Comparison of ENCODE assay signal across 26 cellular contexts in the genomic region with DNA sequence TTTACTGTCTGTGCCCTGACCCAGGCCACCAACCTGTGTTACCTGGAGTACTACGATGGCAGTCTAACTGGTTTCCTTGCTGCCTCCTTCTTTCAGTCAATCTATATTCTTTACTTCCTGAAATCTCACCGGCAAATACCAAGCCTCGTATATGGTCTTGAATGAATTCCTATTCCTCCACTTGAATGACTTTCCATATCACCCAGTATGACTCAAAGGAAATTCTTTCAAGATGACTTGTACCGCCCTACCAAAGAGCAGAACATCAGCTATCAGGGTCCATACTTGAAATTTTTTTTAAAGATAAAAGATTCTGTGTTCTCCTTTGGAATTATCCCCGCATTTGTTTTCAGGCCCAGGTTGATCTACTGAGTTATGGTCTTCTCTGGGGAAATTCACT.
DNase-seq lines count a peak whose midpoint lies in the region; ATAC-seq, FAIRE-seq and TF ChIP-seq lines count a peak whose summit lies in the region.
"Had no signal": no experiment of that assay in that cellular context is flagged by ENCODE, and none has a peak within 500 bp of the region (broad histone marks: within the 10 kb centered on the region; RNA-seq: fewer than 3 reads in every experiment).

No MANE protein-coding gene starts in this region.

- H3K9me3 Mint-ChIP-seq in naive thymus-derived CD4-positive, alpha-beta T cell, result no peaks in the 10 kb centered on the region
- no peaks in the 10 kb centered on the region for H3K9me3 Mint-ChIP-seq in activated naive CD4-positive, alpha-beta T cell treated with anti-CD3 and anti-CD28 coated beads for 36 hours
- H3K9me3 Mint-ChIP-seq: activated CD8-positive, alpha-beta T cell treated with anti-CD3 and anti-CD28 coated beads for 36 hours; activated naive CD4-positive, alpha-beta T cell treated with anti-CD3 and anti-CD28 coated beads, Interleukin-2, amount 10 ng/mL, durations not matched to agents 7 days and 5 days; activated T-cell treated with anti-CD3 and anti-CD28 coated beads, Interleukin-2, amount 50 U/mL, for 24 hours; CD8-positive, alpha-beta memory T cell; IgD-negative memory B cell had no signal

- H3K4me3 Mint-ChIP-seq in naive thymus-derived CD4-positive, alpha-beta T cell, result no peak overlapping the region
- H3K4me3 Mint-ChIP-seq in activated naive CD4-positive, alpha-beta T cell treated with anti-CD3 and anti-CD28 coated beads for 36 hours, result no peak overlapping the region
- H3K4me3 Mint-ChIP-seq: activated CD8-positive, alpha-beta T cell treated with anti-CD3 and anti-CD28 coated beads for 36 hours; activated naive CD4-positive, alpha-beta T cell treated with anti-CD3 and anti-CD28 coated beads, Interleukin-2, amount 10 ng/mL, durations not matched to agents 7 days and 5 days; activated T-cell treated with anti-CD3 and anti-CD28 coated beads, Interleukin-2, amount 50 U/mL, for 24 hours; CD8-positive, alpha-beta memory T cell; IgD-negative memory B cell had no signal

- H3K36me3 ChIP-seq in kidney epithelial cell (ENCODE audit: control insufficient read depth, insufficient read depth, low read length), result no peaks in the 10 kb centered on the region
- no peaks in the 10 kb centered on the region for H3K36me3 ChIP-seq in naive thymus-derived CD4-positive, alpha-beta T cell (ENCODE audit: control insufficient read depth in 2 of 3, insufficient read depth in 3 of 3, low read length in 3 of 3)
- H3K36me3 ChIP-seq: esophagus muscularis mucosa, stomach, upper lobe of right lung, WERI-Rb-1 had no signal

- H3K4me3 ChIP-seq in AG10803 (ENCODE audit: low read length), result no peak overlapping the region
- H3K4me3 ChIP-seq in cardiac fibroblast (replicated peaks in 1 of 2; ENCODE audit: low read depth in 2 of 2, low read length in 2 of 2), result no peak overlapping the region
- H3K4me3 ChIP-seq in kidney epithelial cell (ENCODE audit: low read depth, low read length), result no peak overlapping the region
- no peak overlapping the region for H3K4me3 ChIP-seq in naive thymus-derived CD4-positive, alpha-beta T cell (ENCODE audit: low read length)
- H3K4me3 ChIP-seq: dorsolateral prefrontal cortex, esophagus muscularis mucosa, mucosa of descending colon, stomach, upper lobe of right lung had no signal

- ATAC-seq in naive thymus-derived CD4-positive, alpha-beta T cell, result no peak
- ATAC-seq: activated CD8-positive, alpha-beta T cell treated with anti-CD3 and anti-CD28 coated beads for 36 hours; mucosa of descending colon; right cardiac atrium; upper lobe of right lung had no signal

- intact Hi-C loops in naive thymus-derived CD4-positive, alpha-beta T cell (cut with micrococcal nuclease), result no loop called here
- intact Hi-C loops in activated naive CD4-positive, alpha-beta T cell treated with anti-CD3 and anti-CD28 coated beads for 36 hours (cut with micrococcal nuclease), result no loop called here

- POLR2A ChIA-PET in naive thymus-derived CD4-positive, alpha-beta T cell (lab: Charles Lee), result no interaction called here

- peak; percentile 96 for FAIRE-seq in RCC 7860 (lab: Jason Lieb, UNC)

- no peaks in the 10 kb centered on the region for H3K27me3 ChIP-seq in kidney epithelial cell (ENCODE audit: control insufficient read depth, insufficient read depth, low read length)
- H3K27me3 ChIP-seq in naive thymus-derived CD4-positive, alpha-beta T cell (ENCODE audit: control insufficient read depth in 2 of 2, insufficient read depth in 2 of 2, low read length in 2 of 2), result no peaks in the 10 kb centered on the region
- H3K27me3 ChIP-seq: esophagus muscularis mucosa, stomach, upper lobe of right lung had no signal

- H3K4me1 ChIP-seq in naive thymus-derived CD4-positive, alpha-beta T cell (ENCODE audit: control insufficient read depth in 2 of 2, insufficient read depth in 2 of 2, low read length in 2 of 2), result no peaks in the 10 kb centered on the region
- H3K4me1 ChIP-seq: esophagus muscularis mucosa, stomach, upper lobe of right lung had no signal

- DNase-seq in AG10803 (ENCODE audit: low read depth) (peak; percentile 34), RCC 7860 (ENCODE audit: low spot score) (peak; percentile 80), cardiac fibroblast (ENCODE audit: low read depth in 2 of 2) (peak; percentile 57 to 68), kidney epithelial cell (ENCODE audit: low read depth) (peak; percentile 19), NCI-H2081 treated with DMSO at 0.1 percent for 48 hours (lab: John Stamatoyannopoulos, UW) (no peak)
- no peak for DNase-seq in naive thymus-derived CD4-positive, alpha-beta T cell
- DNase-seq in stimulated activated naive CD4-positive, alpha-beta T cell treated with Interleukin-2 at 50 U/mL for 16 hours (lab: John Stamatoyannopoulos, UW), result no peak
- no peak for DNase-seq in activated naive CD4-positive, alpha-beta T cell treated with anti-CD3 and anti-CD28 coated beads for 36 hours
- DNase-seq: activated CD8-positive, alpha-beta T cell treated with anti-CD3 and anti-CD28 coated beads for 36 hours; activated naive CD4-positive, alpha-beta T cell treated with anti-CD3 and anti-CD28 coated beads, Interleukin-2, amount 10 ng/mL, durations not matched to agents 7 days and 5 days; activated T-cell treated with anti-CD3 and anti-CD28 coated beads, Interleukin-2, amount 50 U/mL, for 24 hours; CD8-positive, alpha-beta memory T cell; dorsolateral prefrontal cortex; H7; hippocampal formation; kidney glomerular epithelial cell; mucosa of descending colon; NCI-H2081; NCI-H510A; right cardiac atrium; Right ventricle myocardium superior; stomach; upper lobe of right lung; WERI-Rb-1 had no signal

- no peaks in the 10 kb centered on the region for H3K36me3 Mint-ChIP-seq in naive thymus-derived CD4-positive, alpha-beta T cell
- no peaks in the 10 kb centered on the region for H3K36me3 Mint-ChIP-seq in activated naive CD4-positive, alpha-beta T cell treated with anti-CD3 and anti-CD28 coated beads for 36 hours (ENCODE audit: low read depth)
- H3K36me3 Mint-ChIP-seq: activated naive CD4-positive, alpha-beta T cell treated with anti-CD3 and anti-CD28 coated beads, Interleukin-2, amount 10 ng/mL, durations not matched to agents 7 days and 5 days; CD8-positive, alpha-beta memory T cell; IgD-negative memory B cell had no signal

- H3K9me3 ChIP-seq in naive thymus-derived CD4-positive, alpha-beta T cell (ENCODE audit: control insufficient read depth in 2 of 3, low read length in 3 of 3), result no peaks in the 10 kb centered on the region
- H3K9me3 ChIP-seq: esophagus muscularis mucosa, mucosa of descending colon, stomach, upper lobe of right lung had no signal

- CTCF ChIA-PET in naive thymus-derived CD4-positive, alpha-beta T cell (lab: Charles Lee), result no interaction called here
- CTCF ChIA-PET in activated naive CD4-positive, alpha-beta T cell treated with anti-CD3 and anti-CD28 coated beads for 36 hours (lab: Charles Lee), result no interaction called here

- H3K27me3 Mint-ChIP-seq in naive thymus-derived CD4-positive, alpha-beta T cell, result no peaks in the 10 kb centered on the region
- H3K27me3 Mint-ChIP-seq in activated naive CD4-positive, alpha-beta T cell treated with anti-CD3 and anti-CD28 coated beads for 36 hours (ENCODE audit: low read depth), result no peaks in the 10 kb centered on the region
- H3K27me3 Mint-ChIP-seq: activated CD8-positive, alpha-beta T cell treated with anti-CD3 and anti-CD28 coated beads for 36 hours; activated naive CD4-positive, alpha-beta T cell treated with anti-CD3 and anti-CD28 coated beads, Interleukin-2, amount 10 ng/mL, durations not matched to agents 7 days and 5 days; CD8-positive, alpha-beta memory T cell; IgD-negative memory B cell had no signal

- H3K4me1 Mint-ChIP-seq in naive thymus-derived CD4-positive, alpha-beta T cell, result no peaks in the 10 kb centered on the region
- H3K4me1 Mint-ChIP-seq in activated naive CD4-positive, alpha-beta T cell treated with anti-CD3 and anti-CD28 coated beads for 36 hours (ENCODE audit: low read depth), result no peaks in the 10 kb centered on the region
- H3K4me1 Mint-ChIP-seq: activated naive CD4-positive, alpha-beta T cell treated with anti-CD3 and anti-CD28 coated beads, Interleukin-2, amount 10 ng/mL, durations not matched to agents 7 days and 5 days; CD8-positive, alpha-beta memory T cell; IgD-negative memory B cell had no signal

- H3K27ac Mint-ChIP-seq in naive thymus-derived CD4-positive, alpha-beta T cell, result no peak overlapping the region
- H3K27ac Mint-ChIP-seq in activated naive CD4-positive, alpha-beta T cell treated with anti-CD3 and anti-CD28 coated beads for 36 hours, result no peak overlapping the region
- H3K27ac Mint-ChIP-seq: activated CD8-positive, alpha-beta T cell treated with anti-CD3 and anti-CD28 coated beads for 36 hours; activated naive CD4-positive, alpha-beta T cell treated with anti-CD3 and anti-CD28 coated beads, Interleukin-2, amount 10 ng/mL, durations not matched to agents 7 days and 5 days; activated T-cell treated with anti-CD3 and anti-CD28 coated beads, Interleukin-2, amount 50 U/mL, for 24 hours; CD8-positive, alpha-beta memory T cell; IgD-negative memory B cell had no signal

- no peak for TF ChIP-seq CTCF in AG10803 (conservative IDR thresholded peaks at IDR 0.05; ENCODE audit: low read length)
- TF ChIP-seq CTCF in cardiac fibroblast (IDR thresholded peaks at IDR 0.05; ENCODE audit: low read depth, low read length), result no peak
- TF ChIP-seq CTCF in kidney epithelial cell (IDR thresholded peaks at IDR 0.05; ENCODE audit: insufficient read depth, low read length, poor library complexity, severe bottlenecking), result no peak

- H3K27ac ChIP-seq in naive thymus-derived CD4-positive, alpha-beta T cell (ENCODE audit: low read depth, low read length), result no peak overlapping the region
- H3K27ac ChIP-seq: dorsolateral prefrontal cortex, esophagus muscularis mucosa, stomach, upper lobe of right lung, WERI-Rb-1 had no signal

Comparison
In these comparisons a context has a peak if more than half of its experiments do, and no peak if none do; other contexts are left out.
1. DNase-seq: peak in AG10803 (single experiment), RCC 7860 (single experiment), cardiac fibroblast (2 of 2) and kidney epithelial cell (single experiment); none in naive thymus-derived CD4-positive, alpha-beta T cell (0 of 9), stimulated activated naive CD4-positive, alpha-beta T cell treated with Interleukin-2 at 50 U/mL for 16 hours (single experiment), NCI-H2081 treated with DMSO at 0.1 percent for 48 hours (single experiment) and activated naive CD4-positive, alpha-beta T cell treated with anti-CD3 and anti-CD28 coated beads for 36 hours (single experiment).